ENCODE assay signal across 13 cellular contexts in genomic region chr6:149954377-149955255, GRCh38. TPM values are rescaled to one million over a fixed set of nuclear protein-coding genes. Genes with fewer than 3 reads are reported as not detected.
DNase-seq lines count a peak whose midpoint lies in the region; ATAC-seq, FAIRE-seq and TF ChIP-seq lines count a peak whose summit lies in the region.
"Not testable (repeated sequence)": the region's sequence is repeated elsewhere in the genome, so short reads cannot be mapped to it uniquely, and the experiment has no call there.
"Had no signal": no experiment of that assay in that cellular context is flagged by ENCODE, and none has a peak within 500 bp of the region (broad histone marks: within the 10 kb centered on the region; RNA-seq: fewer than 3 reads in every experiment).

No MANE protein-coding gene starts in this region.

- 11% methylated on average over 38 of the region's 65 CpGs for WGBS in K562 (ENCODE audit: insufficient coverage, low coverage, missing lambda C conversion rate)
- WGBS in pancreas, 2 donors: 5 to 7% methylated on average over 41 of the region's 65 CpGs

- not testable (repeated sequence) for H3K4me3 ChIP-seq in K562, lower lobe of right lung
- peak overlapping the region in 1 of 4 donors; percentile 12 for H3K4me3 ChIP-seq in pancreas

- in situ Hi-C loops in K562 (cut with MboI): not testable (repeated sequence)

- peak; percentile 34 for ATAC-seq in SK-N-SH treated with all-trans-retinoic acid at 6 μM for 48 hours
- ATAC-seq in K562: peak; percentile 15
- ATAC-seq in esophagus mucosa: peak; percentile 15
- ATAC-seq in lower lobe of right lung: peak; percentile 32 to 44
- ATAC-seq in pancreas: peak in 3 of 4 donors; percentile 17 to 54 (median 20)

- H3K27ac ChIP-seq in K562 (ENCODE audit: extremely low read depth, low read depth, low read length); lower lobe of right lung; pancreas: not testable (repeated sequence)

- H3K9me3 ChIP-seq in K562 (replicated peaks; ENCODE audit: control insufficient read depth, insufficient read depth, low read depth, low read length); lower lobe of right lung; pancreas: not testable (repeated sequence)

- not testable (repeated sequence) for H3K36me3 ChIP-seq in K562 (ENCODE audit: control insufficient read depth, insufficient read depth, low read length); lower lobe of right lung; pancreas

- CTCF ChIA-PET in K562 (lab: Yijun Ruan, JAX; ENCODE audit: low intra/inter-chr PET ratio): not testable (repeated sequence)

- not testable (repeated sequence) for H3K4me2 ChIP-seq in K562 (ENCODE audit: insufficient read depth, low read length)

- H3K79me2 ChIP-seq in K562 (ENCODE audit: control insufficient read depth, insufficient read depth, low read length): not testable (repeated sequence)

- not testable (repeated sequence) for TF ChIP-seq CTCF in K562 (IDR thresholded peaks at IDR 0.05 in 2 of 3, conservative IDR thresholded peaks at IDR 0.05 in 1 of 3; ENCODE audit: insufficient read depth in 2 of 3, low read depth in 1 of 3, low read length in 3 of 3); lower lobe of right lung (IDR thresholded peaks at IDR 0.05); pancreas (IDR thresholded peaks at IDR 0.05)

- not testable (repeated sequence) for H3K9me1 ChIP-seq in K562 (ENCODE audit: control insufficient read depth, insufficient read depth, low read length)

- H2AFZ ChIP-seq in K562 (ENCODE audit: low read depth, low read length): not testable (repeated sequence)

- H3K9ac ChIP-seq in K562 (ENCODE audit: insufficient read depth in 1 of 2, low read depth in 2 of 2, low read length in 2 of 2): not testable (repeated sequence)

- H3K4me1 ChIP-seq in K562 (replicated peaks in 1 of 2; ENCODE audit: control insufficient read depth in 2 of 2, insufficient read depth in 2 of 2, low read length in 2 of 2); lower lobe of right lung; pancreas: not testable (repeated sequence)

- H4K20me1 ChIP-seq in K562 (replicated peaks; ENCODE audit: control insufficient read depth, insufficient read depth, low read length): not testable (repeated sequence)

- not testable (repeated sequence) for FAIRE-seq in K562 (lab: Jason Lieb, UNC); pancreas (lab: Jason Lieb, UNC)

- DNase-seq in DMS53 (lab: John Stamatoyannopoulos, UW) (peak; percentile 36), ureter (ENCODE audit: low spot score) (peak; percentile 37)
- DNase-seq in activated CD8-positive, alpha-beta memory T cell treated with anti-CD3 and anti-CD28 coated beads, Interleukin-2, amount 50 U/mL, for 48 hours: peak; percentile 45
- DNase-seq in K562 (ENCODE audit: extremely low read depth in 1 of 4, low spot score in 3 of 4); lower lobe of right lung; pancreas: not testable (repeated sequence)

- not testable (repeated sequence) for BruUV-seq in K562 (replicated peaks; lab: Mats Ljungman, UMichigan)

- not testable (repeated sequence) for TF ChIP-seq POLR2A in K562 (conservative IDR thresholded peaks at IDR 0.05)

- intact Hi-C loops in K562 (cut with micrococcal nuclease); lower lobe of right lung (cut with DNase I); pancreas (cut with DNase I): not testable (repeated sequence)

- H3K27me3 ChIP-seq in K562 (ENCODE audit: control insufficient read depth in 2 of 2, insufficient read depth in 2 of 2, low read length in 2 of 2): peaks cover 21 to 31% of the 10 kb centered on the region in 2 experiments
- H3K27me3 ChIP-seq in lower lobe of right lung (ENCODE audit: low read depth): peaks cover 70% of the 10 kb centered on the region
- peaks cover 0 to 27% (median 2%) of the 10 kb centered on the region in 4 donors for H3K27me3 ChIP-seq in pancreas

- TF ChIP-seq RAD21 in K562 (CRISPR knock-in tag; conservative IDR thresholded peaks at IDR 0.05 in 1 of 2, IDR thresholded peaks at IDR 0.05 in 1 of 2): not testable (repeated sequence)

- POLR2A ChIA-PET in K562 (lab: Yijun Ruan, JAX): not testable (repeated sequence)

- not testable (repeated sequence) for TF ChIP-seq EP300 in K562 (IDR thresholded peaks at IDR 0.05; ENCODE audit: low read length)

RNA-seq across cellular contexts. Expression of gene ULBP1, which starts 9.1 kb away (rescaled TPM):
- 2.2 and 5.9 TPM in 2 replicates for total RNA-seq in K562 (2011; cell fraction: chromatin; rRNA removed; ENCODE audit: low replicate concordance)
- 1.8 and 2.1 TPM in 2 replicates for total RNA-seq in K562 (2011; cell fraction: nucleolus; rRNA removed)
- total RNA-seq in K562 (2011; cell fraction: nucleoplasm; rRNA removed): 2.8 and 3.3 TPM in 2 replicates
- total RNA-seq in K562 (2014; rRNA removed) (1.5 and 1.8 TPM in 2 replicates), K562 (2014; rRNA removed; fragmentation: Illumina TruSeq; extraction: Trizol) (2.5 and 3.4 TPM in 2 replicates), K562 (2015; rRNA removed; fragmentation: Illumina TruSeq; extraction: Trizol) (0.26 and 0.33 TPM in 2 replicates), K562 (2021) (2.7 and 3.5 TPM in 2 replicates), esophagus mucosa (1.2 TPM), lower lobe of right lung (2.0 TPM), pancreas (1 to 10 TPM in 1 of 6 donors, under 1 TPM in 3, not detected in 2; 0.04 to 1.3 (median 0.09) TPM), ureter (2.5 TPM)
- polyA plus RNA-seq in K562 (2011; rRNA removed) (1.1 and 1.3 TPM in 2 replicates), K562 (2014; fragmentation: Illumina TruSeq; extraction: Trizol) (4.9 and 6.0 TPM in 2 replicates), K562 (2014; fragmentation: Nextera tagmentation; extraction: Ambion mirVana) (1 to 10 TPM; 1.2 to 2.5 TPM), K562 (2014; rRNA removed) (2.7 and 3.3 TPM in 2 replicates), pancreas (under 1 TPM in 1 of 2 donors, not detected in 1; 0.02 TPM)
- 0.40 and 0.91 TPM in 2 replicates for polyA plus RNA-seq in K562 (2011; cell fraction: cytosol; rRNA removed)
- 1.0 and 1.5 TPM in 2 replicates for polyA plus RNA-seq in K562 (2011; cell fraction: nucleus; rRNA removed)
- polyA plus RNA-seq in K562 (2012): 1.3 and 14.7 TPM in 2 replicates
- polyA minus RNA-seq in K562 (2011; rRNA and poly(A)+ RNA removed): 0.67 and 0.99 TPM in 2 replicates
- polyA minus RNA-seq in K562 (2011; cell fraction: cytosol; rRNA and poly(A)+ RNA removed): 0.38 TPM in 1 of 2 replicates, not detected in the other
- 0.81 and 1.4 TPM in 2 replicates for polyA minus RNA-seq in K562 (2011; cell fraction: nucleus; rRNA and poly(A)+ RNA removed)
- total RNA-seq: body of pancreas had no signal

RNA-seq across cellular contexts. Expression of gene ULBP2, which starts 12.8 kb away (rescaled TPM):
- total RNA-seq in K562 (2011; cell fraction: chromatin; rRNA removed; ENCODE audit: low replicate concordance): 6.3 and 10.4 TPM in 2 replicates
- 8.3 and 12.7 TPM in 2 replicates for total RNA-seq in K562 (2011; cell fraction: nucleolus; rRNA removed)
- total RNA-seq in K562 (2011; cell fraction: nucleoplasm; rRNA removed): 13.1 and 13.4 TPM in 2 replicates
- total RNA-seq in K562 (2014; rRNA removed) (0.50 and 0.57 TPM in 2 replicates), K562 (2014; rRNA removed; fragmentation: Illumina TruSeq; extraction: Trizol) (0.96 and 1.2 TPM in 2 replicates), K562 (2015; rRNA removed; fragmentation: Illumina TruSeq; extraction: Trizol) (0.60 and 0.83 TPM in 2 replicates), K562 (2021) (0.78 and 1.2 TPM in 2 replicates), esophagus mucosa (5.2 TPM), lower lobe of right lung (2.2 TPM), pancreas (under 1 TPM in 3 of 6 donors, not detected in 3; 0.25 to 0.37 (median 0.34) TPM), ureter (3.0 TPM)
- polyA plus RNA-seq in K562 (2011; rRNA removed) (2.7 and 5.3 TPM in 2 replicates), K562 (2014; fragmentation: Illumina TruSeq; extraction: Trizol) (1.8 and 2.4 TPM in 2 replicates), K562 (2014; fragmentation: Nextera tagmentation; extraction: Ambion mirVana) (1 to 10 TPM; 3.2 to 4.1 TPM), K562 (2014; rRNA removed) (1.1 TPM in 2 replicates), pancreas (under 1 TPM; 0.19 TPM)
- 2.6 and 5.2 TPM in 2 replicates for polyA plus RNA-seq in K562 (2011; cell fraction: cytosol; rRNA removed)
- 1.4 and 3.5 TPM in 2 replicates for polyA plus RNA-seq in K562 (2011; cell fraction: nucleus; rRNA removed)
- polyA plus RNA-seq in K562 (2012): 1.2 and 4.7 TPM in 2 replicates
- polyA minus RNA-seq in K562 (2011; rRNA and poly(A)+ RNA removed): 1.4 and 2.9 TPM in 2 replicates
- polyA minus RNA-seq in K562 (2011; cell fraction: cytosol; rRNA and poly(A)+ RNA removed): 0.86 TPM in 1 of 2 replicates, not detected in the other
- 0.22 and 0.27 TPM in 2 replicates for polyA minus RNA-seq in K562 (2011; cell fraction: nucleus; rRNA and poly(A)+ RNA removed)

RNA-seq across cellular contexts. Expression of gene RAET1G, which starts 31.7 kb away (rescaled TPM):
- total RNA-seq in K562 (2011; cell fraction: chromatin; rRNA removed; ENCODE audit: low replicate concordance): not detected in 2 replicates
- not detected in 2 replicates for total RNA-seq in K562 (2011; cell fraction: nucleolus; rRNA removed)
- 0.61 TPM in 1 of 2 replicates, not detected in the other for total RNA-seq in K562 (2011; cell fraction: nucleoplasm; rRNA removed)
- total RNA-seq in K562 (2014; rRNA removed) (not detected in 2 replicates), K562 (2014; rRNA removed; fragmentation: Illumina TruSeq; extraction: Trizol) (not detected in 2 replicates), K562 (2015; rRNA removed; fragmentation: Illumina TruSeq; extraction: Trizol) (not detected in 2 replicates), K562 (2021) (not detected in 2 replicates), esophagus mucosa (24.7 TPM), lower lobe of right lung (0.83 TPM), pancreas (under 1 TPM in 1 of 6 donors, not detected in 5; 0.31 TPM), ureter (5.2 TPM)
- polyA plus RNA-seq in K562 (2011; rRNA removed) (0.11 TPM in 1 of 2 replicates, not detected in the other), K562 (2014; fragmentation: Illumina TruSeq; extraction: Trizol) (not detected in 2 replicates), K562 (2014; fragmentation: Nextera tagmentation; extraction: Ambion mirVana) (not detected), K562 (2014; rRNA removed) (not detected in 2 replicates), pancreas (under 1 TPM in 1 of 2 donors, not detected in 1; 0.30 TPM)
- polyA plus RNA-seq in K562 (2011; cell fraction: cytosol; rRNA removed): 0.13 TPM in 1 of 2 replicates, not detected in the other
- polyA plus RNA-seq in K562 (2011; cell fraction: nucleus; rRNA removed): 0.16 TPM in 1 of 2 replicates, not detected in the other
- 0.07 TPM in 1 of 2 replicates, not detected in the other for polyA plus RNA-seq in K562 (2012)
- not detected in 2 replicates for polyA minus RNA-seq in K562 (2011; rRNA and poly(A)+ RNA removed)
- polyA minus RNA-seq in K562 (2011; cell fraction: cytosol; rRNA and poly(A)+ RNA removed): not detected in 2 replicates
- not detected in 2 replicates for polyA minus RNA-seq in K562 (2011; cell fraction: nucleus; rRNA and poly(A)+ RNA removed)
- total RNA-seq: body of pancreas, PC-9, Right ventricle myocardium superior had no signal

RNA-seq across cellular contexts. Expression of gene RAET1E, which starts 56.7 kb away (rescaled TPM):
- total RNA-seq in K562 (2011; cell fraction: chromatin; rRNA removed; ENCODE audit: low replicate concordance): not detected in 2 replicates
- not detected in 2 replicates for total RNA-seq in K562 (2011; cell fraction: nucleolus; rRNA removed)
- total RNA-seq in K562 (2011; cell fraction: nucleoplasm; rRNA removed): not detected in 2 replicates
- total RNA-seq in K562 (2014; rRNA removed): not detected in 2 replicates
- total RNA-seq in K562 (2014; rRNA removed; fragmentation: Illumina TruSeq; extraction: Trizol): not detected in 2 replicates
- not detected in 2 replicates for total RNA-seq in K562 (2015; rRNA removed; fragmentation: Illumina TruSeq; extraction: Trizol)
- not detected in 2 replicates for total RNA-seq in K562 (2021)
- polyA plus RNA-seq in K562 (2011; rRNA removed): not detected in 2 replicates
- 0.01 and 0.18 TPM in 2 replicates for polyA plus RNA-seq in K562 (2011; cell fraction: cytosol; rRNA removed)
- 0.24 TPM in 1 of 2 replicates, not detected in the other for polyA plus RNA-seq in K562 (2011; cell fraction: nucleus; rRNA removed)
- not detected in 2 replicates for polyA plus RNA-seq in K562 (2012)
- not detected in 2 replicates for polyA plus RNA-seq in K562 (2014; fragmentation: Illumina TruSeq; extraction: Trizol)
- polyA plus RNA-seq in K562 (2014; fragmentation: Nextera tagmentation; extraction: Ambion mirVana): not detected
- not detected in 2 replicates for polyA plus RNA-seq in K562 (2014; rRNA removed)
- not detected in 2 replicates for polyA minus RNA-seq in K562 (2011; rRNA and poly(A)+ RNA removed)
- not detected in 2 replicates for polyA minus RNA-seq in K562 (2011; cell fraction: cytosol; rRNA and poly(A)+ RNA removed)
- 0.11 and 0.13 TPM in 2 replicates for polyA minus RNA-seq in K562 (2011; cell fraction: nucleus; rRNA and poly(A)+ RNA removed)
- total RNA-seq in esophagus mucosa: 101 TPM
- total RNA-seq in lower lobe of right lung: not detected
- total RNA-seq in pancreas: under 1 TPM in 1 of 6 donors, not detected in 5; 0.09 TPM
- not detected for polyA plus RNA-seq in pancreas
- 5.5 TPM for total RNA-seq in ureter
- total RNA-seq: body of pancreas, hepatocyte, renal cortical epithelial cell had no signal
- polyA plus RNA-seq: hepatocyte had no signal
